Comparison of ENCODE assay signal across 8 cellular contexts in genomic region chr11:45083544-45084087, GRCh38.
A peak's percentile ranks its signal among the peaks of the same experiment; 100 is the strongest.
DNase-seq lines count a peak whose midpoint lies in the region; ATAC-seq, FAIRE-seq and TF ChIP-seq lines count a peak whose summit lies in the region.

No MANE protein-coding gene starts in this region.

- ATAC-seq in mucosa of descending colon, result peak; percentile 47

- H3K4me3 ChIP-seq in mucosa of descending colon, result no peak overlapping the region

- TF ChIP-seq CTCF in mucosa of descending colon (IDR thresholded peaks at IDR 0.05), result no peak

- no peaks in the 10 kb centered on the region for H3K9me3 ChIP-seq in mucosa of descending colon

- no peaks in the 10 kb centered on the region for H3K4me1 ChIP-seq in mucosa of descending colon (ENCODE audit: low read depth)

- H3K36me3 ChIP-seq in mucosa of descending colon (ENCODE audit: low read depth), result no peaks in the 10 kb centered on the region

- peak; percentile 64 for FAIRE-seq in HTR-8/SVneo (lab: Jason Lieb, UNC)

- intact Hi-C loops in mucosa of descending colon (cut with DNase I, micrococcal nuclease), result no loop called here

- DNase-seq in D341Med (ENCODE audit: low spot score) (peak; percentile 62), HTR-8/SVneo (ENCODE audit: insufficient read length, low spot score) (no peak), T47D (ENCODE audit: low read depth in 1 of 2, low spot score in 1 of 2) (peak; percentile 49 to 67), mucosa of descending colon (peak in 1 of 3 donors; percentile 37), KG1 (lab: John Stamatoyannopoulos, UW) (no peak), NCI-H187 (lab: John Stamatoyannopoulos, UW) (no peak), NCI-H1436 treated with DMSO at 0.1 percent for 48 hours (lab: John Stamatoyannopoulos, UW) (no peak), NCI-H2171 treated with DMSO at 0.1 percent for 48 hours (lab: John Stamatoyannopoulos, UW) (no peak)

- in situ Hi-C loops in T47D (cut with HindIII; ENCODE audit: low pct_unique_long_range_greater_than_20kb, low sequenced_read_pairs), result no loop called here

Comparison
In these comparisons a context has a peak if more than half of its experiments do, and no peak if none do; other contexts are left out.
1. DNase-seq: peak in D341Med (single experiment) and T47D (2 of 2); none in HTR-8/SVneo (single experiment), KG1 (single experiment), NCI-H187 (0 of 2), NCI-H1436 treated with DMSO at 0.1 percent for 48 hours (single experiment) and NCI-H2171 treated with DMSO at 0.1 percent for 48 hours (single experiment).